ENCODE assay signal across 10 cellular contexts in genomic region chr3:141386080-141386594, GRCh38. TPM values are rescaled to one million over a fixed set of nuclear protein-coding genes. Genes with fewer than 3 reads are reported as not detected.
DNase-seq lines count a peak whose midpoint lies in the region; ATAC-seq, FAIRE-seq and TF ChIP-seq lines count a peak whose summit lies in the region.
"Had no signal": no experiment of that assay in that cellular context is flagged by ENCODE, and none has a peak within 500 bp of the region (broad histone marks: within the 10 kb centered on the region; RNA-seq: fewer than 3 reads in every experiment).

No MANE protein-coding gene starts in this region.

- in situ Hi-C loops in brain microvascular endothelial cell (cut with HindIII; ENCODE audit: low pct_ligation_motif_present, low sequenced_read_pairs) = no loop called here

- DNase-seq in brain microvascular endothelial cell (no peak), mesothelial cell of epicardium (ENCODE audit: low spot score in 2 of 2, unreplicated experiment in 2 of 2) (no peak), SIG-M5 (lab: John Stamatoyannopoulos, UW) (no peak), RCC 7860 (ENCODE audit: low spot score) (no peak)
- DNase-seq in stimulated activated CD4-positive, alpha-beta T cell treated with anti-CD3 and anti-CD28 coated beads, Interleukin-12 subunit alpha, Interleukin-12 subunit beta, amount 100 ng/mL, for 4 hours = no peak
- DNase-seq: ovary had no signal

- ATAC-seq in GM21619 (IDR thresholded peaks at IDR 0.05; ENCODE audit: unreplicated experiment) = no peak

- H3K9ac ChIP-seq in KMS-11 = peak overlapping the region; percentile 98

- H3K36me3 ChIP-seq in ACC112 (ENCODE audit: insufficient read depth, low read length) (peaks cover 30% of the 10 kb centered on the region), KMS-11 (ENCODE audit: insufficient read depth) (peaks cover 18% of the 10 kb centered on the region; the same call in 1 of the 2 replicates), brain microvascular endothelial cell (replicated peaks) (peaks cover 69% of the 10 kb centered on the region)
- H3K36me3 ChIP-seq: ovary had no signal

- H3K27me3 ChIP-seq in ACC112 (ENCODE audit: insufficient read depth, low read length) (no peaks in the 10 kb centered on the region), KMS-11 (ENCODE audit: insufficient read depth, low read depth) (no peaks in the 10 kb centered on the region), brain microvascular endothelial cell (replicated peaks) (no peaks in the 10 kb centered on the region)
- H3K27me3 ChIP-seq: ovary had no signal

- no peak for FAIRE-seq in RCC 7860 (lab: Jason Lieb, UNC)

- no peaks in the 10 kb centered on the region for H3K27me3 Mint-ChIP-seq in mesothelial cell of epicardium (ENCODE audit: low read depth)

- H3K4me3 ChIP-seq in ACC112 (ENCODE audit: low read depth, low read length) (peak overlapping the region; percentile 76), KMS-11 (IDR thresholded peaks at IDR 0.05; ENCODE audit: insufficient read depth, low read depth, low read length) (peak overlapping the region; percentile 87), brain microvascular endothelial cell (ENCODE audit: low read depth, low read length) (peak overlapping the region; percentile 31)
- H3K4me3 ChIP-seq: ovary had no signal

- H3K4me2 ChIP-seq in KMS-11 = peak overlapping the region; percentile 99

- TF ChIP-seq CTCF in KMS-11 (conservative IDR thresholded peaks at IDR 0.05; ENCODE audit: low read depth, low read length) (no peak; the same call in 1 of the 2 replicates), brain microvascular endothelial cell (IDR thresholded peaks at IDR 0.05; ENCODE audit: low read depth, low read length, missing control alignments) (no peak), mesothelial cell of epicardium (IDR thresholded peaks at IDR 0.05; ENCODE audit: unreplicated experiment) (no peak)

- peaks cover 2% of the 10 kb centered on the region for H3K36me3 Mint-ChIP-seq in mesothelial cell of epicardium

- H3K27ac ChIP-seq in ACC112 (ENCODE audit: low read depth, low read length) (peak overlapping the region; percentile 96), KMS-11 (peak overlapping the region; percentile 99), brain microvascular endothelial cell (peak overlapping the region; percentile 53)
- H3K27ac ChIP-seq: VCaP had no signal

- peak overlapping the region; percentile 26 for H3K4me3 Mint-ChIP-seq in mesothelial cell of epicardium

- peak overlapping the region; percentile 78 for H3K27ac Mint-ChIP-seq in mesothelial cell of epicardium

- H3K9me3 Mint-ChIP-seq in mesothelial cell of epicardium = no peaks in the 10 kb centered on the region

- H2AFZ ChIP-seq in ACC112 (ENCODE audit: low read length, unreplicated experiment) (no peak overlapping the region), KMS-11 (ENCODE audit: low read depth) (no peak overlapping the region)

- H3K4me1 ChIP-seq in ACC112 (ENCODE audit: control insufficient read depth, insufficient read depth, low read length, unreplicated experiment) (peaks cover 77% of the 10 kb centered on the region), KMS-11 (ENCODE audit: low read depth, poor library complexity, severe bottlenecking) (peaks cover 65% of the 10 kb centered on the region)

- H4K20me1 ChIP-seq in KMS-11 (ENCODE audit: insufficient read depth) = no peaks in the 10 kb centered on the region

- peaks cover 64% of the 10 kb centered on the region for H3K4me1 Mint-ChIP-seq in mesothelial cell of epicardium

- peaks cover 71% of the 10 kb centered on the region for H3K79me2 ChIP-seq in ACC112 (ENCODE audit: control insufficient read depth, insufficient read depth, low read length, unreplicated experiment)
- peaks cover 100% of the 10 kb centered on the region for H3K79me2 ChIP-seq in KMS-11 (ENCODE audit: insufficient read depth, low read depth)

RNA-seq across cellular contexts. Expression of gene ZBTB38, which starts 17.8 kb away (rescaled TPM):
- total RNA-seq in mesothelial cell of epicardium = 44.4 to 46.7 TPM (median 46.3 TPM) in 3 replicates

Comparison
In these comparisons a context has a peak if more than half of its experiments do, and no peak if none do; other contexts are left out.
1. H3K4me3 ChIP-seq: peak in every context shown above with its lines; median percentile 87 in KMS-11; 76 in ACC112; 31 in brain microvascular endothelial cell.